Comparison of ENCODE assay signal across 24 cellular contexts in the genomic region with DNA sequence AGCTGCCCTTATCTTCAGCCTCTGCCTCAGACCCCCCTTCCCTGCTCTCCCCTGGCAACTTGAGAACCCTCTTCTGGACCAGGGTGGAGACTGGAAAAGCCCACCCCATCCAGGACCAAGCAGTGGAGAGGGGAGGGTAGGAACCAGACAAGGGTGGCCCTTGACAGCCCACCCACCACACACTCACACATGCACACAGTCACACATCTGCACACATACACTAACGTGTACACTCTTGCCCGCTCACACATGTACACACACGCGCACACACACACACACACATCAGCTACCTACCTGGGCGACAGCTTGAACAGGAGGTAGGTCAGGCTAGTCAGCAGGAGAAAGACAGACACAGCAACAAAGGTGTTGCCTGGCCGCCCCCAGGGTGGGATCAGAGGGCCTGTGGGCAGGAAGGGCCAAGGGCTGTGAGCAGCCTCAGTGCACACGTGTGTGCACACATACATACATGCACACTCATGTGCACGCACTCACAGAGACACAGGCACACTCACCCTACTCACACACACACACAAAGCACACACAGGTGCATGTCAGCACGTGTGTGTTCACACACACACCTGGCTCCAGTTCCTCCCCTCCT. TPM values are rescaled to one million over a fixed set of nuclear protein-coding genes. Genes with fewer than 3 reads are reported as not detected.
"Had no signal": no experiment of that assay in that cellular context is flagged by ENCODE, and none has a peak within 500 bp of the region (broad histone marks: within the 10 kb centered on the region; RNA-seq: fewer than 3 reads in every experiment).

No MANE protein-coding gene starts in this region.

- H3K4me2 ChIP-seq: SK-N-SH had no signal

- H3K36me3 ChIP-seq: MG63 had no signal

- H3K27me3 ChIP-seq: MG63 had no signal

- FAIRE-seq: RCC 7860 had no signal

- DNase-seq: IMR-90, Karpas-422, KG1, MG63, NCI-H1092, NCI-H1105 treated with DMSO at 0.1 percent for 48 hours, NCI-H1417 treated with DMSO at 0.1 percent for 48 hours, NCI-H146, NCI-H1694 treated with DMSO at 0.1 percent for 48 hours, NCI-H1930, NCI-H2081, NCI-H2107, NCI-H2227 treated with DMSO at 0.1 percent for 48 hours, NCI-H524, NCI-H69, NCI-H774, Right ventricle myocardium superior, RPMI8226, SK-N-SH, SW 1271 had no signal

- H3K27ac ChIP-seq: HL-60 had no signal

- H3K9me3 ChIP-seq: MG63, SK-N-SH had no signal

- H3K9ac ChIP-seq: SK-N-SH had no signal

- H3K4me3 ChIP-seq: MG63 had no signal

RNA-seq across cellular contexts. Expression of a gene that starts 34.9 kb away (rescaled TPM):
- total RNA-seq: IMR-90, NCI-H460, Right ventricle myocardium superior, SK-MEL-5 had no signal
